In the genomic region with DNA sequence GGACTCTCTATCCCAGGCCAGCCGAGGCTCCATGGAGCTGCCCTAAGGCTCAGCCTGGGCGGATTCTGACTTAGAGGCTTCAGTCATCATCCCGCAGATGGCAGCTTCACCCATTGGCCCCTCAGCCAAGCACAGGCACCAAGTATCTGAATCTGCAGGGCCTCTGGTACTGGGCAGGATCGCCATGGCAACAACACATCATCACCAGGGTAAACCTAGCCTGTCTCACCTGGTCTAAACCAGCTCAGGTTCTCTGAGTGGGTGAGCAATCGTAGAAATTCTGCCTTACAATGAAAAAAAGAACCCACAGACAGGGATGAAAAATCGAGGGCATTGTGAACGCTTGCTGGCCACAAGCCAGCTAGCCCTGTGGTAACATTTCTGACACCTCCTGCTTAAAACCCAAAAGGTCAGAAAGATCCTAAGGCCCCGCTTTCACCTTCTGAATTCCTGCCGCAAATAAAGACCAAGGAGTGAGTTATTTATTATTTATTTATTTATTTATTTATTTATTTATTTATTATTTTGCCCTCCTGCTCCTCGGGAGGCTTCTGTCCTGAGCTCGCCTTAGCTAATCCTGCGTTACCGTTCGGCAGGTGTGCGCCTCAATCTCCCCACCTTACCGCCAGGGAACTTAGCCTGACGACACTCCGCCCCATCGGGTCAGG, we compare ENCODE assay signal across 9 cellular contexts. TPM values are rescaled to one million over a fixed set of nuclear protein-coding genes. Genes with fewer than 3 reads are reported as not detected.
DNase-seq lines count a peak whose midpoint lies in the region; ATAC-seq and TF ChIP-seq lines count a peak whose summit lies in the region.
"Had no signal": no experiment of that assay in that cellular context is flagged by ENCODE, and none has a peak within 500 bp of the region (broad histone marks: within the 10 kb centered on the region; RNA-seq: fewer than 3 reads in every experiment).

No MANE protein-coding gene starts in this region.

- H3K27ac ChIP-seq in aorta (ENCODE audit: low read depth in 1 of 2, low read length in 2 of 2) (no peak overlapping the region), hepatocyte (no peak overlapping the region)
- H3K27ac ChIP-seq: SJSA1 had no signal

- no peaks in the 10 kb centered on the region for H3K9me2 ChIP-seq in hepatocyte (replicated peaks; ENCODE audit: insufficient read depth)

- H3K36me3 ChIP-seq in aorta (ENCODE audit: control insufficient read depth in 1 of 2, insufficient read depth in 2 of 2, low read length in 1 of 2) (no peaks in the 10 kb centered on the region), hepatocyte (replicated peaks; ENCODE audit: insufficient read depth, low read depth) (no peaks in the 10 kb centered on the region)
- H3K36me3 ChIP-seq: SJSA1 had no signal

- TF ChIP-seq CTCF in GM12865 (IDR thresholded peaks at IDR 0.05; ENCODE audit: insufficient read depth, low read depth, low read length, missing control alignments): no peak
- no peak for TF ChIP-seq CTCF in hepatocyte (IDR thresholded peaks at IDR 0.05; ENCODE audit: poor library complexity)

- H3K9me3 Mint-ChIP-seq in activated naive CD4-positive, alpha-beta T cell treated with anti-CD3 and anti-CD28 coated beads, Interleukin-2, amount 50 U/mL, for 72 hours: no peaks in the 10 kb centered on the region
- no peaks in the 10 kb centered on the region for H3K9me3 Mint-ChIP-seq in naive thymus-derived CD8-positive, alpha-beta T cell

- peak overlapping the region; percentile 79 to 91 (median 86) for H3K4me3 Mint-ChIP-seq in naive thymus-derived CD8-positive, alpha-beta T cell

- H3K27me3 Mint-ChIP-seq in naive thymus-derived CD8-positive, alpha-beta T cell: peaks cover 0 to 2% (median 0%) of the 10 kb centered on the region in 5 donors

- 17 to 18% methylated on average over 19 of the region's 19 CpGs for WGBS in aorta, 2 donors
- WGBS in hepatocyte (ENCODE audit: low lambda C conversion rate, missing lambda C conversion rate): 66% methylated on average over 19 of the region's 19 CpGs

- DNase-seq in GM12865 (ENCODE audit: low read depth) (peak; percentile 29), NCI-H748 (lab: John Stamatoyannopoulos, UW; ENCODE audit: unreplicated experiment) (peak; percentile 88), aorta (no peak), H4 (ENCODE audit: low spot score) (no peak), hepatocyte (ENCODE audit: low spot score) (no peak)
- DNase-seq in activated naive CD4-positive, alpha-beta T cell treated with anti-CD3 and anti-CD28 coated beads, Interleukin-2, amount 50 U/mL, for 72 hours (ENCODE audit: low spot score in 2 of 2): no peak
- peak; percentile 39 to 92 (median 74) for DNase-seq in naive thymus-derived CD8-positive, alpha-beta T cell

- H3K27me3 ChIP-seq in aorta (ENCODE audit: control insufficient read depth in 1 of 2, insufficient read depth in 2 of 2, low read length in 1 of 2) (no peaks in the 10 kb centered on the region), hepatocyte (peaks cover 3% of the 10 kb centered on the region)

- no peaks in the 10 kb centered on the region for H3K9me3 ChIP-seq in aorta (ENCODE audit: control insufficient read depth, low read length)
- no peaks in the 10 kb centered on the region for H3K9me3 ChIP-seq in hepatocyte (ENCODE audit: low read depth)
- H3K9me3 ChIP-seq: SJSA1 had no signal

- no peak overlapping the region for H3K4me2 ChIP-seq in hepatocyte

- POLR2A ChIA-PET in naive thymus-derived CD8-positive, alpha-beta T cell (lab: Charles Lee): interaction anchor here (0.6 to 23.1 kb wide), 10 partner anchors 8 to 1210 kb away, joined by 3 to 562 read pairs (median 6); no protein-coding TSS in a partner anchor

- H3K4me3 ChIP-seq in GM12865 (ENCODE audit: low read depth, low read length) (no peak overlapping the region), aorta (ENCODE audit: low read length in 2 of 2) (no peak overlapping the region), hepatocyte (no peak overlapping the region)
- H3K4me3 ChIP-seq: SJSA1 had no signal

- peak; percentile 85 to 87 for ATAC-seq in activated naive CD4-positive, alpha-beta T cell treated with anti-CD3 and anti-CD28 coated beads, Interleukin-2, amount 50 U/mL, for 72 hours
- ATAC-seq in naive thymus-derived CD8-positive, alpha-beta T cell: peak; percentile 86 to 92
- no peak for ATAC-seq in aorta (ENCODE audit: low FRiP score)
- no peak for ATAC-seq in GM19395 (IDR thresholded peaks at IDR 0.05; ENCODE audit: unreplicated experiment)

- H3K4me1 Mint-ChIP-seq in naive thymus-derived CD8-positive, alpha-beta T cell: peaks cover 39 to 91% (median 79%) of the 10 kb centered on the region in 4 donors

- no peaks in the 10 kb centered on the region for H4K20me1 ChIP-seq in hepatocyte (ENCODE audit: insufficient read depth, poor library complexity, severe bottlenecking)

- H3K27ac Mint-ChIP-seq in activated naive CD4-positive, alpha-beta T cell treated with anti-CD3 and anti-CD28 coated beads, Interleukin-2, amount 50 U/mL, for 72 hours: peak overlapping the region; percentile 73 to 92
- H3K27ac Mint-ChIP-seq in naive thymus-derived CD8-positive, alpha-beta T cell: peak overlapping the region; percentile 87 to 99 (median 96)

- H3K79me2 ChIP-seq in hepatocyte: no peaks in the 10 kb centered on the region

- H2AFZ ChIP-seq in hepatocyte: no peak overlapping the region

- H3K36me3 Mint-ChIP-seq in activated naive CD4-positive, alpha-beta T cell treated with anti-CD3 and anti-CD28 coated beads, Interleukin-2, amount 50 U/mL, for 72 hours: no peaks in the 10 kb centered on the region
- peaks cover 0 to 44% (median 4%) of the 10 kb centered on the region in 3 donors for H3K36me3 Mint-ChIP-seq in naive thymus-derived CD8-positive, alpha-beta T cell

- intact Hi-C loops in aorta (cut with DNase I): no loop called here

- H3K4me1 ChIP-seq in aorta (ENCODE audit: control insufficient read depth in 1 of 2, insufficient read depth in 2 of 2, low read length in 2 of 2) (no peaks in the 10 kb centered on the region), hepatocyte (ENCODE audit: insufficient read depth) (no peaks in the 10 kb centered on the region)

RNA-seq across cellular contexts. Expression of gene CEACAM21, which starts 12.0 kb away (rescaled TPM):
- total RNA-seq in activated naive CD4-positive, alpha-beta T cell treated with anti-CD3 and anti-CD28 coated beads, Interleukin-2, amount 50 U/mL, for 72 hours: 10 to 100 TPM; 24.7 to 40.7 TPM
- 10 to 100 TPM; 56.7 to 59.1 TPM for total RNA-seq in naive thymus-derived CD8-positive, alpha-beta T cell
- polyA plus RNA-seq in naive thymus-derived CD8-positive, alpha-beta T cell: 10 to 100 TPM; 16.7 to 44.2 (median 19.8) TPM
- total RNA-seq in aorta (1 to 10 TPM; 1.6 to 3.1 TPM), hepatocyte (0.33 TPM in 1 of 2 replicates, not detected in the other)
- polyA plus RNA-seq in aorta (under 1 TPM in 1 of 2 donors, not detected in 1; 0.38 TPM), hepatocyte (not detected in 2 replicates)
- total RNA-seq in H4 (2014; rRNA removed; shearing (Covaris generic)): 0.14 TPM in 1 of 2 replicates, not detected in the other
- total RNA-seq: SJSA1 had no signal

Comparison
In these comparisons a context has a peak if more than half of its experiments do, and no peak if none do; other contexts are left out.
1. DNase-seq: peak in GM12865 (single experiment), NCI-H748 (single experiment) and naive thymus-derived CD8-positive, alpha-beta T cell (10 of 10); none in activated naive CD4-positive, alpha-beta T cell treated with anti-CD3 and anti-CD28 coated beads, Interleukin-2, amount 50 U/mL, for 72 hours (0 of 2), aorta (0 of 2), H4 (single experiment) and hepatocyte (single experiment).
2. ATAC-seq: peak in activated naive CD4-positive, alpha-beta T cell treated with anti-CD3 and anti-CD28 coated beads, Interleukin-2, amount 50 U/mL, for 72 hours (2 of 2) and naive thymus-derived CD8-positive, alpha-beta T cell (2 of 2); none in aorta (single experiment) and GM19395 (single experiment).
3. RNA of gene CEACAM21, which starts 12.0 kb away (total RNA-seq): 56.7 to 59.1 TPM in naive thymus-derived CD8-positive, alpha-beta T cell and 24.7 to 40.7 TPM in activated naive CD4-positive, alpha-beta T cell treated with anti-CD3 and anti-CD28 coated beads, Interleukin-2, amount 50 U/mL, for 72 hours; 1.6 to 3.1 TPM in aorta, 0.33 TPM in hepatocyte and 0.14 TPM in H4; every median in the first group is over 4 times any median in the second.